In the genomic region with DNA sequence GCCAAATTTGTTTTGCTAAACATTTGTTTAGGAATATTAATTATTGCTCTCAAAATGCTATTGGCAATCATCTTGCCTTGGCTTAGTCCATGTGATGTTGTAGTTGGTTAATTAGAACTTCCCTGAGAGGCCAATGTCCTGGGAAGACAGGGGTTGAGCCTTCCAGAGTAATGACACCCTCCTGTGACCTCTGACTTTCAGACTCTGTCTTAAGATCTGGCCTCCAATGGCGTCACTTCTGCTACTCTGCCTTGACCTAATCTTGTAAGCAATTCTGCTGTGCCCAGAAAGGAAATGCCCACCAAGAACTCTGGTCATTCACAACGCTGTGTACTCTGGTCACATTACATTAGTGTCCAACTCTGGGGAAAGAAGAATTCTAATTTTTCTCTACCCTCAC, we compare ENCODE assay signal across 2 cellular contexts.
TF ChIP-seq lines count a peak whose summit lies in the region.

No MANE protein-coding gene starts in this region.

TF ChIP-seq in IMR-90, 13 proteins besides CTCF, POLR2A, EP300 and RAD21:
- no peak for TF ChIP-seq FOS (IDR thresholded peaks at IDR 0.05; ENCODE audit: low read depth, low read length)
- no peak for TF ChIP-seq SMC3 (IDR thresholded peaks at IDR 0.05; ENCODE audit: low read depth, low read length)
- TF ChIP-seq BHLHE40 (IDR thresholded peaks at IDR 0.05; ENCODE audit: low read depth, low read length): no peak
- no peak for TF ChIP-seq CEBPB (IDR thresholded peaks at IDR 0.05; ENCODE audit: low read depth, low read length)
- TF ChIP-seq CHD1 (IDR thresholded peaks at IDR 0.05; ENCODE audit: low read depth, low read length): no peak

TF ChIP-seq in endothelial cell of umbilical vein, 7 proteins besides CTCF, POLR2A, EP300 and RAD21:
- no peak for TF ChIP-seq FOS (IDR thresholded peaks at IDR 0.05; ENCODE audit: borderline replicate concordance, insufficient read depth, low read length)
- TF ChIP-seq, protein P1, sequence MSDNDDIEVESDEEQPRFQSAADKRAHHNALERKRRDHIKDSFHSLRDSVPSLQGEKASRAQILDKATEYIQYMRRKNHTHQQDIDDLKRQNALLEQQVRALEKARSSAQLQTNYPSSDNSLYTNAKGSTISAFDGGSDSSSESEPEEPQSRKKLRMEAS (IDR thresholded peaks at IDR 0.05; ENCODE audit: insufficient read depth, insufficient read length): no peak
- TF ChIP-seq JUN (IDR thresholded peaks at IDR 0.05; ENCODE audit: borderline replicate concordance, insufficient read depth, insufficient read length, low read depth): no peak
- TF ChIP-seq GATA2 (IDR thresholded peaks at IDR 0.05; ENCODE audit: insufficient read depth, insufficient read length, low read depth, low read length): no peak
- TF ChIP-seq POLR2AphosphoS5 (IDR thresholded peaks at IDR 0.05; ENCODE audit: insufficient read depth, low read depth, low read length): no peak
- TF ChIP-seq EZH2 (IDR thresholded peaks at IDR 0.05; ENCODE audit: borderline replicate concordance, low read depth, low read length, severe bottlenecking): no peak
- TF ChIP-seq MYC (IDR thresholded peaks at IDR 0.05; ENCODE audit: low read depth, low read length): no peak
